1 cellular context compared by ENCODE assay signal in genomic region chr3:36957862-36958686, GRCh38.
TF ChIP-seq lines count a peak whose summit lies in the region.

No MANE protein-coding gene starts in this region.

TF ChIP-seq in K562, 482 proteins besides CTCF, POLR2A, EP300 and RAD21 (continued from another document):
- peak in 1 of 2 experiments; percentile 89; a peak in 2 of 4 replicates for TF ChIP-seq ZNF318 (IDR thresholded peaks at IDR 0.05; ENCODE audit: borderline replicate concordance in 1 of 2, low read depth in 1 of 2)
- TF ChIP-seq GATAD2A (IDR thresholded peaks at IDR 0.05): peak; percentile 94
- TF ChIP-seq SP1 (CRISPR knock-in tag; IDR thresholded peaks at IDR 0.05): peak; percentile 35; the same call in 1 of the 2 replicates
- peak; percentile 74; the same call in 1 of the 2 replicates for TF ChIP-seq RNF2 (IDR thresholded peaks at IDR 0.05)
- no peak for TF ChIP-seq STAT6 (CRISPR knock-in tag; IDR thresholded peaks at IDR 0.05)
- peak; percentile 93 for TF ChIP-seq DACH1 (IDR thresholded peaks at IDR 0.05; ENCODE audit: partially characterized antibody)
- 0 out of 2 replicates have a peak, but pooled peaks have one; percentile 56 for TF ChIP-seq KLF6 (CRISPR knock-in tag; IDR thresholded peaks at IDR 0.05; ENCODE audit: borderline replicate concordance)
- TF ChIP-seq ZBTB11 (CRISPR knock-in tag; IDR thresholded peaks at IDR 0.05): peak in 1 of 3 experiments; percentile 80; a peak in 2 of 6 replicates
- TF ChIP-seq EGR1 (conservative IDR thresholded peaks at IDR 0.05): peak; percentile 54
- 0 out of 4 replicates have a peak, but pooled peaks of 1 of the 2 experiments have one; percentile 44 for TF ChIP-seq MLX (CRISPR knock-in tag; conservative IDR thresholded peaks at IDR 0.05)
- peak; percentile 50; the same call in 1 of the 2 replicates for TF ChIP-seq ATF4 (CRISPR knock-in tag; IDR thresholded peaks at IDR 0.05)
- peak; percentile 67; the same call in 1 of the 2 replicates for TF ChIP-seq RFX5 (IDR thresholded peaks at IDR 0.05; ENCODE audit: low read depth, low read length)
- no peak for TF ChIP-seq ZNF518B (CRISPR knock-in tag; IDR thresholded peaks at IDR 0.05)
- peak; percentile 7; the same call in 1 of the 2 replicates for TF ChIP-seq ZNF197 (CRISPR knock-in tag; IDR thresholded peaks at IDR 0.05; ENCODE audit: low read depth)
TF ChIP-seq in K562: peak in this region for 168.
